1 cellular context compared by ENCODE assay signal in genomic region chr3:194070634-194071409, GRCh38.
TF ChIP-seq lines count a peak whose summit lies in the region.

No MANE protein-coding gene starts in this region.

TF ChIP-seq in GM12878, 131 proteins besides CTCF, POLR2A, EP300 and RAD21 (continued from another document):
- no peak for TF ChIP-seq ZNF592 (IDR thresholded peaks at IDR 0.05)
- TF ChIP-seq ZNF687 (IDR thresholded peaks at IDR 0.05): no peak
- peak; percentile 55; the same call in 1 of the 2 replicates for TF ChIP-seq CREM (IDR thresholded peaks at IDR 0.05; ENCODE audit: low read depth)
- TF ChIP-seq CHD2 (IDR thresholded peaks at IDR 0.05; ENCODE audit: borderline replicate concordance, low read depth, low read length): 0 out of 2 replicates have a peak, but pooled peaks have one; percentile 48
- TF ChIP-seq ZNF207 (IDR thresholded peaks at IDR 0.05; ENCODE audit: borderline replicate concordance): no peak
- TF ChIP-seq SRF (IDR thresholded peaks at IDR 0.05; ENCODE audit: low read depth in 2 of 2, low read length in 2 of 2): 0 out of 4 replicates have a peak, but pooled peaks of 1 of the 2 experiments have one; percentile 32
- 0 out of 2 replicates have a peak, but pooled peaks have one; percentile 47 for TF ChIP-seq GATAD2B (conservative IDR thresholded peaks at IDR 0.05; ENCODE audit: low read depth)
- TF ChIP-seq MTA2 (IDR thresholded peaks at IDR 0.05; ENCODE audit: low read depth): 0 out of 2 replicates have a peak, but pooled peaks have one; percentile 28
- TF ChIP-seq MLLT1 (IDR thresholded peaks at IDR 0.05): peak; percentile 56; the same call in 1 of the 2 replicates
- no peak for TF ChIP-seq ZSCAN29 (IDR thresholded peaks at IDR 0.05)
- TF ChIP-seq SMAD1 (IDR thresholded peaks at IDR 0.05; ENCODE audit: low read depth, partially characterized antibody): no peak
- peak; percentile 59; the same call in 1 of the 2 replicates for TF ChIP-seq BACH1 (IDR thresholded peaks at IDR 0.05; ENCODE audit: borderline replicate concordance)
